ENCODE assay signal across 8 cellular contexts in genomic region chr5:87267574-87268125, GRCh38. TPM values are rescaled to one million over a fixed set of nuclear protein-coding genes. Genes with fewer than 3 reads are reported as not detected.
DNase-seq lines count a peak whose midpoint lies in the region; ATAC-seq and TF ChIP-seq lines count a peak whose summit lies in the region.

Gene RASA1, plus strand, starts transcription at chr5:87267883. Its CDS starts 569 bp downstream, at chr5:87268452.

- H3K27ac ChIP-seq in lung (ENCODE audit: low read depth in 1 of 2, low read length in 1 of 2), result peak within 1 kb of the TSS; percentile 92 to 98

- peak; percentile 91 for ATAC-seq in lung (ENCODE audit: insufficient read depth, low FRiP score)

- H3K4me3 ChIP-seq in lung, result peak within 1 kb of the TSS; percentile 89

- DNase-seq in COLO668 (lab: John Stamatoyannopoulos, UW; ENCODE audit: unreplicated experiment), result peak; percentile 86
- peak; percentile 90 for DNase-seq in GM20000 (ENCODE audit: low spot score)
- peak; percentile 78 for DNase-seq in HS-5 (ENCODE audit: low read depth)
- peak; percentile 41 for DNase-seq in NK-92 (lab: John Stamatoyannopoulos, UW; ENCODE audit: unreplicated experiment)
- peak; percentile 42 to 69 for DNase-seq in activated CD8-positive, alpha-beta memory T cell treated with anti-CD3 and anti-CD28 coated beads for 1 hour (ENCODE audit: extremely low read depth in 1 of 2, low read depth in 1 of 2)
- peak; percentile 72 for DNase-seq in effector CD4-positive, alpha-beta T cell
- DNase-seq in lung (ENCODE audit: low spot score), result peak; percentile 97
- DNase-seq in stimulated activated CD4-positive, alpha-beta T cell treated with anti-CD3 and anti-CD28 coated beads, TNF-alpha, amount 100 ng/mL, for 24 hours (ENCODE audit: low read depth in 3 of 3), result peak; percentile 72 to 93 (median 84)

- H3K9me3 ChIP-seq in lung (ENCODE audit: control insufficient read depth in 2 of 2, insufficient read depth in 1 of 2, low read length in 1 of 2), result no peaks in the 10 kb centered on the region

- no peaks in the 10 kb centered on the region for H3K4me1 ChIP-seq in lung (ENCODE audit: control insufficient read depth in 2 of 2, insufficient read depth in 2 of 2, low read length in 2 of 2)

- no peaks in the 10 kb centered on the region for H3K36me3 ChIP-seq in lung (ENCODE audit: control insufficient read depth in 2 of 2, insufficient read depth in 2 of 2, low read length in 2 of 2)

- TF ChIP-seq CTCF in GM20000 (IDR thresholded peaks at IDR 0.05; ENCODE audit: extremely low read depth, missing control alignments) (no peak), lung (IDR thresholded peaks at IDR 0.05; ENCODE audit: control extremely low read depth, extremely low read depth) (no peak)

- H3K27me3 ChIP-seq in lung (ENCODE audit: control insufficient read depth, insufficient read depth), result no peaks in the 10 kb centered on the region

- 0 to 1% methylated on average over 36 to 46 of the region's 46 CpGs for WGBS in lung, 2 donors

RNA-seq across cellular contexts. Expression of gene RASA1, which starts in this region (rescaled TPM):
- 10 to 100 TPM; 27.4 to 54.0 TPM for total RNA-seq in lung
- 10 to 100 TPM in 1 of 2 donors, 1 to 10 TPM in 1; 8.3 to 13.9 TPM for polyA plus RNA-seq in lung

Comparison
In these comparisons a context has a peak if more than half of its experiments do, and no peak if none do; other contexts are left out.
1. Peak in every context shown above with its lines: DNase-seq, ATAC-seq, H3K4me3 ChIP-seq and H3K27ac ChIP-seq.
2. DNase-seq: peak in every context shown above with its lines; median percentile 97 in lung; 90 in GM20000; 86 in COLO668; 84 in stimulated activated CD4-positive, alpha-beta T cell treated with anti-CD3 and anti-CD28 coated beads, TNF-alpha, amount 100 ng/mL, for 24 hours; 78 in HS-5; 72 in effector CD4-positive, alpha-beta T cell; 56 in activated CD8-positive, alpha-beta memory T cell treated with anti-CD3 and anti-CD28 coated beads for 1 hour; 41 in NK-92.